Comparison of ENCODE assay signal across 9 cellular contexts in genomic region chr19:50728084-50728737, GRCh38. TPM values are rescaled to one million over a fixed set of nuclear protein-coding genes. Genes with fewer than 3 reads are reported as not detected.
A peak's percentile ranks its signal among the peaks of the same experiment; 100 is the strongest.
DNase-seq lines count a peak whose midpoint lies in the region; ATAC-seq and TF ChIP-seq lines count a peak whose summit lies in the region.
"Had no signal": no experiment of that assay in that cellular context is flagged by ENCODE, and none has a peak within 500 bp of the region (broad histone marks: within the 10 kb centered on the region; RNA-seq: fewer than 3 reads in every experiment).

No MANE protein-coding gene starts in this region.

- H2BK5ac ChIP-seq in mesendoderm (ENCODE audit: low read length), result no peak overlapping the region

- H3K27me3 ChIP-seq in HL-60 (ENCODE audit: insufficient read depth, poor library complexity, severe bottlenecking) (peaks cover 17% of the 10 kb centered on the region), dorsolateral prefrontal cortex (no peaks in the 10 kb centered on the region), mesendoderm (ENCODE audit: insufficient read depth, low read length, poor library complexity) (peaks cover 2% of the 10 kb centered on the region)

- H3K9me3 Mint-ChIP-seq in activated CD4-positive, alpha-beta T cell treated with anti-CD3 and anti-CD28 coated beads for 36 hours (ENCODE audit: low read depth), result no peaks in the 10 kb centered on the region

- no peak overlapping the region for H4K5ac ChIP-seq in mesendoderm (ENCODE audit: low read length)

- TF ChIP-seq CTCF in HL-60 (IDR thresholded peaks at IDR 0.05; ENCODE audit: insufficient read depth, low read length) (no peak), dorsolateral prefrontal cortex (IDR thresholded peaks at IDR 0.05 in 54 of 56, conservative IDR thresholded peaks at IDR 0.05 in 2 of 56; ENCODE audit: low read depth in 1 of 56, partially characterized antibody in 56 of 56) (no peak)

- intact Hi-C loops in activated CD4-positive, alpha-beta T cell treated with anti-CD3 and anti-CD28 coated beads for 36 hours (cut with DNase I, micrococcal nuclease), result loop anchor here in 1 of 2 experiments (1.0 to 10.0 kb wide), 2 partner anchors 380 to 867 kb away; partner anchors contain the start of gene CTU1
- intact Hi-C loops in dorsolateral prefrontal cortex (cut with DNase I), result loop anchor here (5.0 kb wide), 2 partner anchors 54 to 74 kb away; no protein-coding TSS in a partner anchor

- H3K79me2 ChIP-seq in mesendoderm (ENCODE audit: control insufficient read depth, insufficient read depth, low read length), result no peaks in the 10 kb centered on the region

- H3K9ac ChIP-seq in mesendoderm (ENCODE audit: low read length), result peak overlapping the region; percentile 14

- peak; percentile 68 for ATAC-seq in activated CD4-positive, alpha-beta T cell treated with anti-CD3 and anti-CD28 coated beads for 36 hours

- no peak overlapping the region for H3K4me3 ChIP-seq in HL-60 (replicated peaks; ENCODE audit: insufficient read depth, low read length)
- peak overlapping the region in 44 of 59 donors; percentile 6 to 54 (median 29) for H3K4me3 ChIP-seq in dorsolateral prefrontal cortex
- no peak overlapping the region for H3K4me3 ChIP-seq in mesendoderm (ENCODE audit: low read length)

- H3K4me1 Mint-ChIP-seq in activated CD4-positive, alpha-beta T cell treated with anti-CD3 and anti-CD28 coated beads for 36 hours, result peaks cover 24% of the 10 kb centered on the region

- no peak overlapping the region for H4K8ac ChIP-seq in mesendoderm (ENCODE audit: low read depth, low read length)

- H3K4ac ChIP-seq in mesendoderm (ENCODE audit: low read depth, low read length), result no peak overlapping the region

- CTCF ChIA-PET in activated CD4-positive, alpha-beta T cell treated with anti-CD3 and anti-CD28 coated beads for 36 hours (lab: Charles Lee), result interaction anchor here (0.5 kb wide), 1 partner anchor 13 kb away, joined by 3 read pairs; no protein-coding TSS in a partner anchor

- H3K4me2 ChIP-seq in mesendoderm (ENCODE audit: low read length), result peak overlapping the region; percentile 4

- H3K4me3 Mint-ChIP-seq in activated CD4-positive, alpha-beta T cell treated with anti-CD3 and anti-CD28 coated beads for 36 hours, result peak overlapping the region; percentile 35

- H3K36me3 ChIP-seq in mesendoderm (ENCODE audit: control insufficient read depth, insufficient read depth, low read length), result no peaks in the 10 kb centered on the region

- peaks cover 4% of the 10 kb centered on the region for H3K79me1 ChIP-seq in mesendoderm (ENCODE audit: low read length)

- H3K27me3 Mint-ChIP-seq in activated CD4-positive, alpha-beta T cell treated with anti-CD3 and anti-CD28 coated beads for 36 hours, result peaks cover 17% of the 10 kb centered on the region

- no peak overlapping the region for H3K23ac ChIP-seq in mesendoderm (ENCODE audit: low read length)

- H3K27ac ChIP-seq in HL-60 (replicated peaks), result no peak overlapping the region
- H3K27ac ChIP-seq in dorsolateral prefrontal cortex, result no peak overlapping the region
- no peak overlapping the region for H3K27ac ChIP-seq in mesendoderm (ENCODE audit: low read depth, low read length)

- POLR2A ChIA-PET in activated CD4-positive, alpha-beta T cell treated with anti-CD3 and anti-CD28 coated beads for 36 hours (lab: Charles Lee), result no interaction called here

- DNase-seq in HL-60 (ENCODE audit: low read depth in 1 of 2, low spot score in 1 of 2), result peak; percentile 67 to 71
- DNase-seq in activated CD4-positive, alpha-beta T cell treated with anti-CD3 and anti-CD28 coated beads for 36 hours, result peak; percentile 96
- peak; percentile 54 to 93 (median 81) for DNase-seq in dorsolateral prefrontal cortex
- DNase-seq in mesendoderm, result peak; percentile 97
- peak; percentile 90 for DNase-seq in stimulated activated CD8-positive, alpha-beta memory T cell treated with anti-CD3 and anti-CD28 coated beads, Interleukin-4, amount 100 ng/mL, for 48 hours
- no peak for DNase-seq in NCI-H1694 treated with DMSO at 0.1 percent for 48 hours (lab: John Stamatoyannopoulos, UW)
- DNase-seq in cortex of kidney (lab: John Stamatoyannopoulos, UW), result no peak
- no peak for DNase-seq in SHP77 (lab: John Stamatoyannopoulos, UW)

- H3K27ac Mint-ChIP-seq in activated CD4-positive, alpha-beta T cell treated with anti-CD3 and anti-CD28 coated beads for 36 hours, result peak overlapping the region; percentile 62

- H3K36me3 Mint-ChIP-seq in activated CD4-positive, alpha-beta T cell treated with anti-CD3 and anti-CD28 coated beads for 36 hours (ENCODE audit: low read depth), result peaks cover 2% of the 10 kb centered on the region

- H2BK15ac ChIP-seq in mesendoderm (replicated peaks; ENCODE audit: low read depth), result no peak overlapping the region

- no peak overlapping the region for H3K18ac ChIP-seq in mesendoderm (ENCODE audit: low read length)

- WGBS in mesendoderm (ENCODE audit: extremely low coverage, insufficient coverage, low lambda C conversion rate), result no CpG with 5 or more reads among the region's 39 CpGs

- peak overlapping the region; percentile 68 for H3K56ac ChIP-seq in mesendoderm (ENCODE audit: low read length)

- no peak overlapping the region for H2BK120ac ChIP-seq in mesendoderm (ENCODE audit: low read depth, low read length)

- H2AK5ac ChIP-seq in mesendoderm (ENCODE audit: low read length), result no peak overlapping the region

- peaks cover 2% of the 10 kb centered on the region for H3K4me1 ChIP-seq in mesendoderm (ENCODE audit: control insufficient read depth, low read depth, low read length)

RNA-seq across cellular contexts. Expression of gene CLEC11A, which starts 5.0 kb away (rescaled TPM):
- total RNA-seq in activated CD4-positive, alpha-beta T cell treated with anti-CD3 and anti-CD28 coated beads for 36 hours, result 1 to 10 TPM in 1 of 2 experiments, under 1 TPM in 1; 0.64 to 1.0 TPM
- 10 to 100 TPM in 2 of 120 experiments, 1 to 10 TPM in 118; 3.2 to 10.3 (median 6.5) TPM for total RNA-seq in dorsolateral prefrontal cortex
- 2.5 TPM for polyA plus RNA-seq in mesendoderm (2013, experiment 1 of 2)
- 2.7 TPM for polyA plus RNA-seq in mesendoderm (2013, experiment 2 of 2)

RNA-seq across cellular contexts. Expression of gene SHANK1, which starts 8.6 kb away (rescaled TPM):
- not detected for total RNA-seq in activated CD4-positive, alpha-beta T cell treated with anti-CD3 and anti-CD28 coated beads for 36 hours
- total RNA-seq in dorsolateral prefrontal cortex, result 100 to 1,000 TPM in 111 of 120 experiments, 10 to 100 TPM in 9; 40.4 to 290 (median 155) TPM
- polyA plus RNA-seq in mesendoderm (2013, experiment 1 of 2), result 0.22 TPM
- 0.11 TPM for polyA plus RNA-seq in mesendoderm (2013, experiment 2 of 2)

RNA-seq across cellular contexts. Expression of gene GPR32, which starts 42.1 kb away (rescaled TPM):
- total RNA-seq in activated CD4-positive, alpha-beta T cell treated with anti-CD3 and anti-CD28 coated beads for 36 hours, result not detected
- total RNA-seq in dorsolateral prefrontal cortex, result not detected
- not detected for polyA plus RNA-seq in mesendoderm (2013, experiment 1 of 2)
- not detected for polyA plus RNA-seq in mesendoderm (2013, experiment 2 of 2)
- total RNA-seq: NCI-H460 had no signal

Comparison
In these comparisons a context has a peak if more than half of its experiments do, and no peak if none do; other contexts are left out.
1. DNase-seq: peak in HL-60 (2 of 2), activated CD4-positive, alpha-beta T cell treated with anti-CD3 and anti-CD28 coated beads for 36 hours (single experiment), dorsolateral prefrontal cortex (10 of 10), mesendoderm (single experiment) and stimulated activated CD8-positive, alpha-beta memory T cell treated with anti-CD3 and anti-CD28 coated beads, Interleukin-4, amount 100 ng/mL, for 48 hours (single experiment); none in NCI-H1694 treated with DMSO at 0.1 percent for 48 hours (single experiment), cortex of kidney (single experiment) and SHP77 (0 of 2).
2. H3K4me3 ChIP-seq: peak in dorsolateral prefrontal cortex (44 of 59); none in HL-60 (single experiment) and mesendoderm (single experiment).
3. RNA of gene SHANK1, which starts 8.6 kb away (total RNA-seq): 40.4 to 290 TPM in dorsolateral prefrontal cortex; not detected in activated CD4-positive, alpha-beta T cell treated with anti-CD3 and anti-CD28 coated beads for 36 hours; every median in the first group is over 10 times any median in the second.